12 cellular contexts compared by ENCODE assay signal in the genomic region with DNA sequence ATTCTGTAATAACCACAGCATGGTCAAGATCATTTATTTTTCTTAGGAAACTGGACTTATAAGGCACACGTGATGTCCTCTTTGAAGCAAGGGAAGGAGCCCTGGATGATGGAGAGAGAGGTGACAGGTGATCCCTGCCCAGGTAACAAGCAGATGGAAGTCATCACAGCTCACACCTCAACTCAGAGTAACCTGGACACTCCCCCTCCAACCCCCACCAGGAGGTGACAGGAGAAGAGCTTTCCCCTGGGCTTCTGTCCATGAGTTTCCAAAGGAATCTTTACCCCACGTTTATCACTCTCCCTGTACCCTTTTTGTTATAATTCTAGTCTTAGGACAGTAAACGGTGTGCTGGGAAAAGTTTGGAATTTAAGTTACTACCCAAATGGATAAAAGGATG. TPM values are rescaled to one million over a fixed set of nuclear protein-coding genes. Genes with fewer than 3 reads are reported as not detected.
DNase-seq lines count a peak whose midpoint lies in the region; FAIRE-seq and TF ChIP-seq lines count a peak whose summit lies in the region.
"Had no signal": no experiment of that assay in that cellular context is flagged by ENCODE, and none has a peak within 500 bp of the region (broad histone marks: within the 10 kb centered on the region; RNA-seq: fewer than 3 reads in every experiment).

No MANE protein-coding gene starts in this region.

- DNase-seq in bronchial epithelial cell (ENCODE audit: low read depth) (no peak), NCI-H2196 (lab: John Stamatoyannopoulos, UW; ENCODE audit: unreplicated experiment) (no peak), immature natural killer cell (no peak), inferior parietal cortex (ENCODE audit: extremely low spot score) (no peak)
- DNase-seq: DMS53, GF-D8 had no signal

- no peaks in the 10 kb centered on the region for H3K4me1 ChIP-seq in Loucy (ENCODE audit: insufficient read depth, low read length, poor library complexity, severe bottlenecking)
- no peaks in the 10 kb centered on the region for H3K4me1 ChIP-seq in parathyroid adenoma
- H3K4me1 ChIP-seq: HAP-1 had no signal

- H3K9me3 Mint-ChIP-seq in immature natural killer cell = no peaks in the 10 kb centered on the region

- H3K36me3 ChIP-seq in Loucy (ENCODE audit: insufficient read depth, low read length) = no peaks in the 10 kb centered on the region
- H3K36me3 ChIP-seq in bronchial epithelial cell (ENCODE audit: control insufficient read depth, insufficient read depth, low read length) = no peaks in the 10 kb centered on the region
- H3K36me3 ChIP-seq in parathyroid adenoma (ENCODE audit: control insufficient read depth, insufficient read depth, low read length) = no peaks in the 10 kb centered on the region
- H3K36me3 ChIP-seq: HAP-1 had no signal

- H3K9ac ChIP-seq in Loucy (ENCODE audit: low read depth, low read length, poor library complexity, severe bottlenecking) (no peak overlapping the region), parathyroid adenoma (no peak overlapping the region)
- H3K9ac ChIP-seq: GM23248 had no signal

- H2AFZ ChIP-seq in Loucy (ENCODE audit: low read length) (peak overlapping the region; percentile 34; the same call in 1 of the 2 replicates), parathyroid adenoma (no peak overlapping the region)

- H3K9me3 ChIP-seq in Loucy (ENCODE audit: insufficient read depth, low read depth, low read length) = no peaks in the 10 kb centered on the region
- no peaks in the 10 kb centered on the region for H3K9me3 ChIP-seq in parathyroid adenoma (ENCODE audit: control insufficient read depth, low read length)
- H3K9me3 ChIP-seq: HAP-1 had no signal

- no peak overlapping the region for H3K4me3 Mint-ChIP-seq in immature natural killer cell

- H3K9me2 ChIP-seq in Loucy (replicated peaks; ENCODE audit: low read depth, low read length) = no peaks in the 10 kb centered on the region

- FAIRE-seq in bronchial epithelial cell (lab: Jason Lieb, UNC) = peak; percentile 36

- peak overlapping the region; percentile 53; the same call in 1 of the 2 replicates for H3K27ac ChIP-seq in C4-2B
- H3K27ac ChIP-seq in parathyroid adenoma = no peak overlapping the region
- H3K27ac ChIP-seq: 22Rv1, GM23248 had no signal

- no peaks in the 10 kb centered on the region for H4K20me1 ChIP-seq in Loucy (ENCODE audit: insufficient read depth, low read length, poor library complexity, severe bottlenecking)

- no peak overlapping the region for H3K4me2 ChIP-seq in Loucy (ENCODE audit: low read depth, low read length, poor library complexity, severe bottlenecking)
- H3K4me2 ChIP-seq in parathyroid adenoma (ENCODE audit: low read length) = peak overlapping the region; percentile 21

- peaks cover 4 to 10% (median 6%) of the 10 kb centered on the region in 3 donors for H3K27me3 Mint-ChIP-seq in immature natural killer cell (ENCODE audit: low read depth in 3 of 3)

- H3K79me2 ChIP-seq in Loucy (ENCODE audit: insufficient read depth, low read length) (no peaks in the 10 kb centered on the region), parathyroid adenoma (no peaks in the 10 kb centered on the region)

- H3K27me3 ChIP-seq in Loucy (ENCODE audit: insufficient read depth, low read length, poor library complexity, severe bottlenecking) (no peaks in the 10 kb centered on the region), bronchial epithelial cell (ENCODE audit: control insufficient read depth, insufficient read depth, low read length) (no peaks in the 10 kb centered on the region), parathyroid adenoma (ENCODE audit: control insufficient read depth, insufficient read depth, low read length) (no peaks in the 10 kb centered on the region)

- no peak overlapping the region for H3K27ac Mint-ChIP-seq in immature natural killer cell

- no peaks in the 10 kb centered on the region for H3K36me3 Mint-ChIP-seq in immature natural killer cell

- no peak for TF ChIP-seq CTCF in C4-2B (conservative IDR thresholded peaks at IDR 0.05)
- no peak for TF ChIP-seq CTCF in Loucy (conservative IDR thresholded peaks at IDR 0.05; ENCODE audit: low read length)
- TF ChIP-seq CTCF in bronchial epithelial cell (IDR thresholded peaks at IDR 0.05; ENCODE audit: insufficient read depth, low read length, severe bottlenecking) = no peak
- no peak for TF ChIP-seq CTCF in parathyroid adenoma (IDR thresholded peaks at IDR 0.05)

- no peaks in the 10 kb centered on the region for H3K4me1 Mint-ChIP-seq in immature natural killer cell

- H3K4me3 ChIP-seq in Loucy (ENCODE audit: low read length, poor library complexity, severe bottlenecking) (no peak overlapping the region), bronchial epithelial cell (ENCODE audit: low read depth, low read length) (no peak overlapping the region), parathyroid adenoma (ENCODE audit: low read depth, low read length) (no peak overlapping the region)
- H3K4me3 ChIP-seq: HAP-1 had no signal

- H3F3A ChIP-seq in Loucy (ENCODE audit: low read depth) = no peaks in the 10 kb centered on the region

RNA-seq across cellular contexts. Expression of gene ZNF334, which starts 28.4 kb away (rescaled TPM):
- 1.5 and 1.6 TPM in 2 replicates for total RNA-seq in bronchial epithelial cell
- under 1 TPM in 1 of 3 donors, not detected in 2; 0.18 TPM for polyA plus RNA-seq in immature natural killer cell
